ENCODE assay signal across 1 cellular context in genomic region chr12:109557809-109558208, GRCh38.
TF ChIP-seq lines count a peak whose summit lies in the region.

No MANE protein-coding gene starts in this region.

TF ChIP-seq in liver, 16 proteins besides CTCF, POLR2A, EP300 and RAD21:
- TF ChIP-seq HNF4A (conservative IDR thresholded peaks at IDR 0.05) (no peak), FOXA2 (IDR thresholded peaks at IDR 0.05) (no peak), SP1 (IDR thresholded peaks at IDR 0.05) (no peak), NR2F2 (IDR thresholded peaks at IDR 0.05) (no peak), EGR1 (IDR thresholded peaks at IDR 0.05; ENCODE audit: low read depth in 2 of 2) (no peak), JUND (IDR thresholded peaks at IDR 0.05) (no peak), YY1 (IDR thresholded peaks at IDR 0.05) (no peak), RXRA (IDR thresholded peaks at IDR 0.05) (no peak), HNF4G (IDR thresholded peaks at IDR 0.05) (no peak), GABPA (IDR thresholded peaks at IDR 0.05 in 1 of 2, conservative IDR thresholded peaks at IDR 0.05 in 1 of 2) (no peak), MAX (IDR thresholded peaks at IDR 0.05) (no peak), FOXA1 (IDR thresholded peaks at IDR 0.05) (no peak), REST (IDR thresholded peaks at IDR 0.05) (no peak), TAF1 (conservative IDR thresholded peaks at IDR 0.05) (no peak)
- TF ChIP-seq, protein P1, sequence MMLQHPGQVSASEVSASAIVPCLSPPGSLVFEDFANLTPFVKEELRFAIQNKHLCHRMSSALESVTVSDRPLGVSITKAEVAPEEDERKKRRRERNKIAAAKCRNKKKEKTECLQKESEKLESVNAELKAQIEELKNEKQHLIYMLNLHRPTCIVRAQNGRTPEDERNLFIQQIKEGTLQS (IDR thresholded peaks at IDR 0.05) = no peak
- TF ChIP-seq, protein P2, sequence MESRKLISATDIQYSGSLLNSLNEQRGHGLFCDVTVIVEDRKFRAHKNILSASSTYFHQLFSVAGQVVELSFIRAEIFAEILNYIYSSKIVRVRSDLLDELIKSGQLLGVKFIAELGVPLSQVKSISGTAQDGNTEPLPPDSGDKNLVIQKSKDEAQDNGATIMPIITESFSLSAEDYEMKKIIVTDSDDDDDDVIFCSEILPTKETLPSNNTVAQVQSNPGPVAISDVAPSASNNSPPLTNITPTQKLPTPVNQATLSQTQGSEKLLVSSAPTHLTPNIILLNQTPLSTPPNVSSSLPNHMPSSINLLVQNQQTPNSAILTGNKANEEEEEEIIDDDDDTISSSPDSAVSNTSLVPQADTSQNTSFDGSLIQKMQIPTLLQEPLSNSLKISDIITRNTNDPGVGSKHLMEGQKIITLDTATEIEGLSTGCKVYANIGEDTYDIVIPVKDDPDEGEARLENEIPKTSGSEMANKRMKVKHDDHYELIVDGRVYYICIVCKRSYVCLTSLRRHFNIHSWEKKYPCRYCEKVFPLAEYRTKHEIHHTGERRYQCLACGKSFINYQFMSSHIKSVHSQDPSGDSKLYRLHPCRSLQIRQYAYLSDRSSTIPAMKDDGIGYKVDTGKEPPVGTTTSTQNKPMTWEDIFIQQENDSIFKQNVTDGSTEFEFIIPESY (IDR thresholded peaks at IDR 0.05) = no peak
